8 cellular contexts compared by ENCODE assay signal in the genomic region with DNA sequence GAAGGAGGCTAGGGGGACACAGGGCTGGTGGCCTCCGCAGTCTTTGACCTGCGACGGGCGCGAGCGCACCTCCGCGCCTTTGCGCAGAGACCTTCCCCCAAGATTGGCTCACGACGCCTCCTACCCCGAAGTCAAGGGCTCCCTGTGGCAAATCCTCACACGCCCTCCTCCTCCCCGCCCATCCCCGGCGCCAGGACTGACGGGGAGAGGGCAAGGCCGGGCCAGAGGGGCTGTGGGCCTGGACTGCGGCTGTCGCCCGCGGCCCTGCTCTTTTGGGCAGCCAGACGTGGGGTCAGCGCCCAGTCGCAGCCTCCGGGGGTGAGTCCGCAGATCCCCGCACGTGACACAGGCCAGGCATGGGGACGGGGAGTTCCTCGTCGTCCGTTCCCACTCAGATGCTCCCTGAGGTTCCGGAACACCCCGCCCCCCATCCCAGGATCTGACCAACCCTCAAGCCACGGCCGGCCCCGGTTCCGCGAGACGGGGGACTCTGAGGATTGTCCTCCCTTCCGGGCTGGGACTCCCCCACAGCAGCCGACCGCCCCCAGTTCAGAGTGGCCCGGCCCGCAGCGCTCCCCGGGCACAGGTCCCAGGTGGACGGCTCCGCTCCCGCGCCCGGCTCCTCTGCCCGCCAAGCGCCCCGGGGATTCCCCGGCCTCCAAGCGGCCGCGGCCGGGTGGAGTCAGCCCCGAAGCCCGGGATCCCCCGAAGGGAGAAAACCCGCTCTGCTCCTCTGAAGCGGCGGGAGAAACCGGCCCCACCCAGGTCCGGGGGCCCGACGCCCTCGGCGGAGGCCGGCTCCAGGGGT. TPM values are rescaled to one million over a fixed set of nuclear protein-coding genes. Genes with fewer than 3 reads are reported as not detected.
DNase-seq lines count a peak whose midpoint lies in the region; ATAC-seq, FAIRE-seq and TF ChIP-seq lines count a peak whose summit lies in the region.

No MANE protein-coding gene starts in this region.

- no peaks in the 10 kb centered on the region for H3K9me3 Mint-ChIP-seq in HFFc6
- no peaks in the 10 kb centered on the region for H3K9me3 Mint-ChIP-seq in activated naive CD4-positive, alpha-beta T cell treated with anti-CD3 and anti-CD28 coated beads, Interleukin-2, amount 50 U/mL, for 72 hours

- H3K36me3 Mint-ChIP-seq in HFFc6 (ENCODE audit: low read depth), result no peaks in the 10 kb centered on the region
- H3K36me3 Mint-ChIP-seq in activated naive CD4-positive, alpha-beta T cell treated with anti-CD3 and anti-CD28 coated beads, Interleukin-2, amount 50 U/mL, for 72 hours, result peaks cover 4 to 5% of the 10 kb centered on the region in 2 donors

- H3K4me1 Mint-ChIP-seq in HFFc6 (ENCODE audit: low read depth), result peaks cover 41% of the 10 kb centered on the region

- H3K27ac Mint-ChIP-seq in HFFc6, result no peak overlapping the region; the same call in none of the 2 replicates
- H3K27ac Mint-ChIP-seq in activated naive CD4-positive, alpha-beta T cell treated with anti-CD3 and anti-CD28 coated beads, Interleukin-2, amount 50 U/mL, for 72 hours, result no peak overlapping the region

- peak overlapping the region; percentile 55 for H3K4me3 ChIP-seq in iPS-15b (ENCODE audit: low read depth, low read length)

- FAIRE-seq in GM12892 (lab: Jason Lieb, UNC), result peak; percentile 56

- DNase-seq in GM12892 (ENCODE audit: insufficient read length), result no peak
- DNase-seq in HFFc6, result no peak
- peak; percentile 80 for DNase-seq in NCI-H69 (lab: John Stamatoyannopoulos, UW)
- DNase-seq in activated naive CD4-positive, alpha-beta T cell treated with anti-CD3 and anti-CD28 coated beads, Interleukin-2, amount 50 U/mL, for 72 hours (ENCODE audit: low spot score in 2 of 2), result peak in 1 of 2 donors; percentile 84
- DNase-seq in stimulated activated CD4-positive, alpha-beta T cell treated with anti-CD3 and anti-CD28 coated beads, Interleukin-12 subunit alpha, Interleukin-12 subunit beta, amount 100 ng/mL, for 4 hours, result peak; percentile 46
- DNase-seq in SHP77 (lab: John Stamatoyannopoulos, UW), result no peak
- DNase-seq in NCI-H1436 treated with DMSO at 0.1 percent for 48 hours (lab: John Stamatoyannopoulos, UW), result no peak

- H3K27me3 ChIP-seq in iPS-15b (ENCODE audit: control insufficient read depth, insufficient read depth, low read length), result peaks cover 71% of the 10 kb centered on the region

- peak; percentile 55 to 72 for ATAC-seq in activated naive CD4-positive, alpha-beta T cell treated with anti-CD3 and anti-CD28 coated beads, Interleukin-2, amount 50 U/mL, for 72 hours

- no peak overlapping the region for H3K9ac ChIP-seq in iPS-15b (ENCODE audit: low read depth, low read length)

- peak; percentile 54; the same call in 1 of the 2 replicates for TF ChIP-seq POLR2A in GM12892 (IDR thresholded peaks at IDR 0.05; ENCODE audit: low read depth, low read length)

- no peaks in the 10 kb centered on the region for H3K9me3 ChIP-seq in iPS-15b (ENCODE audit: control insufficient read depth, insufficient read depth, low read length)

- TF ChIP-seq CTCF in HFFc6 (IDR thresholded peaks at IDR 0.05), result no peak

- no peaks in the 10 kb centered on the region for H3K27me3 Mint-ChIP-seq in HFFc6 (ENCODE audit: insufficient read depth)

- peaks cover 2% of the 10 kb centered on the region for H3K4me1 ChIP-seq in iPS-15b (ENCODE audit: control insufficient read depth, insufficient read depth, low read length)

- H3K4me3 Mint-ChIP-seq in HFFc6, result peak overlapping the region; percentile 54; the same call in 1 of the 2 replicates

- no peaks in the 10 kb centered on the region for H3K36me3 ChIP-seq in iPS-15b (ENCODE audit: control insufficient read depth, insufficient read depth, low read length)

RNA-seq across cellular contexts. Expression of a gene that starts 0.5 kb away (rescaled TPM):
- polyA plus RNA-seq in GM12892 (2012; ENCODE audit: missing spikeins), result 30.2 TPM
- 10 to 100 TPM in 4 of 6 experiments, 1 to 10 TPM in 2; 6.3 to 13.2 (median 11.9) TPM for total RNA-seq in HFFc6 (2021; fragmentation: NEBNext Ultra II Directional; extraction: Animal tissue kit (Norgen Biotek cat#: 25700))
- 1 to 10 TPM; 5.6 TPM for total RNA-seq in activated naive CD4-positive, alpha-beta T cell treated with anti-CD3 and anti-CD28 coated beads, Interleukin-2, amount 50 U/mL, for 72 hours

Comparison
In these comparisons a context has a peak if more than half of its experiments do, and no peak if none do; other contexts are left out.
1. DNase-seq: peak in NCI-H69 (single experiment) and stimulated activated CD4-positive, alpha-beta T cell treated with anti-CD3 and anti-CD28 coated beads, Interleukin-12 subunit alpha, Interleukin-12 subunit beta, amount 100 ng/mL, for 4 hours (single experiment); none in GM12892 (single experiment), HFFc6 (single experiment), SHP77 (0 of 2) and NCI-H1436 treated with DMSO at 0.1 percent for 48 hours (single experiment).